Comparison of ENCODE assay signal across 14 cellular contexts in the genomic region with DNA sequence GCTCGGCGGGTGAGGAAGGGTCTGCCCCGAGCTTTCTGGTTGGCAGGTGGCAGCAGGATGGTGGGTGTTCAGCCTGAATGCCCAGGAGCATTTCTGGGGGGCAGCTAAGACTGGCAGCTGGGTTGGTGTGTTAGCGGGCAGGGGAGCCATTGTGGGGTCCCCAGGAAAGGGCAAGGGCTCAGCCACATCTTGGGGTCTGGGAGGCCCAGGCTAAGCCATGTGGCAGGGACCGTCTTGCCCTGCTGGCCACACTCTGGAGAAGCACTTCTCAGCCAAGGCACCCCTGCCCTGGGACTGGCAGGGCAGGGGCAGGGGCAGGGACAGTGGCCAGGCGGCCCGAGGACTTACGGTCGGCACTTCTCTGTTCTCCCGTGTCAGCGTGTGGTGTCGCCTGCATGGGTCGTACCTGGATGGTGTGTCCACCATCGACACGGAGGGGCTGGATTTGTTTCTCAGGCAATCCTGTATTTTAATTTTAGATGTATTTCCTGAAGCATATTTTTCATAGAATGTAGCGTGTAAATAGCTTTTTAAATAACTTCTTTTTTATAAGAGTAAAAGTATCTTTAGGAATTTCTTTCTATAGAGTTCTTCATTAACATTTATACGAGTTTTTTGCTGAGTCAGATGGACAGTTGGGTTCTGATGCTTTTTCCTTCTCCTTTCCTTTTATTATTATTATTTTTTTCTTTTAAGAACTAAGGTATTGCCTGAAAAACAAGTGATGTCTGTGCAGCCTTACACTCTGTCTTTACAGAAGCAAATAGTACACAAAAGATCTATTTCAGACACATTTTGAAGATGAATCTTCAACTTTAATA.
DNase-seq lines count a peak whose midpoint lies in the region; ATAC-seq and TF ChIP-seq lines count a peak whose summit lies in the region.
"Had no signal": no experiment of that assay in that cellular context is flagged by ENCODE, and none has a peak within 500 bp of the region (broad histone marks: within the 10 kb centered on the region; RNA-seq: fewer than 3 reads in every experiment).

No MANE protein-coding gene starts in this region.

- H3K4me3 ChIP-seq in mucosa of descending colon: no peak overlapping the region
- H3K4me3 ChIP-seq: HAP-1 had no signal

- no peak for ATAC-seq in mucosa of descending colon
- no peak for ATAC-seq in HG03025 (IDR thresholded peaks at IDR 0.05; ENCODE audit: low FRiP score, unreplicated experiment)
- no peak for ATAC-seq in HG03442 (IDR thresholded peaks at IDR 0.05; ENCODE audit: unreplicated experiment)
- ATAC-seq in HG03095 (IDR thresholded peaks at IDR 0.05; ENCODE audit: unreplicated experiment): no peak

- H3K9me3 ChIP-seq in mucosa of descending colon: no peaks in the 10 kb centered on the region
- H3K9me3 ChIP-seq: HAP-1 had no signal

- H3K36me3 ChIP-seq in mucosa of descending colon (ENCODE audit: low read depth): no peaks in the 10 kb centered on the region
- H3K36me3 ChIP-seq: HAP-1 had no signal

- peak; percentile 1 for DNase-seq in stimulated activated CD4-positive, alpha-beta T cell treated with anti-CD3 and anti-CD28 coated beads, Interleukin-1b, Interleukin-23, amount 100 ng/mL, for 48 hours
- no peak for DNase-seq in stimulated activated CD4-positive, alpha-beta T cell treated with anti-CD3 and anti-CD28 coated beads, Interleukin-12 subunit alpha, Interleukin-12 subunit beta, amount 100 ng/mL, for 4 hours
- DNase-seq in ecto neural progenitor cell (ENCODE audit: low spot score) (peak; percentile 32), mucosa of descending colon (peak; percentile 0 to 38 (median 16)), hepatic stellate cell (ENCODE audit: low spot score) (no peak)
- DNase-seq: central memory CD4-positive, alpha-beta T cell; hippocampal formation; NCI-H1417; NCI-H510A; stimulated activated CD4-positive, alpha-beta T cell treated with anti-CD3 and anti-CD28 coated beads, Interleukin-4, amount 100 ng/mL, for 4 hours had no signal

- intact Hi-C loops in mucosa of descending colon (cut with DNase I, micrococcal nuclease): no loop called here

- TF ChIP-seq CTCF in mucosa of descending colon (IDR thresholded peaks at IDR 0.05): no peak

- H3K4me1 ChIP-seq in mucosa of descending colon (ENCODE audit: low read depth): no peaks in the 10 kb centered on the region
- H3K4me1 ChIP-seq: HAP-1 had no signal

Comparison
In these comparisons a context has a peak if more than half of its experiments do, and no peak if none do; other contexts are left out.
1. DNase-seq: peak in stimulated activated CD4-positive, alpha-beta T cell treated with anti-CD3 and anti-CD28 coated beads, Interleukin-1b, Interleukin-23, amount 100 ng/mL, for 48 hours (single experiment), ecto neural progenitor cell (single experiment) and mucosa of descending colon (3 of 3); none in stimulated activated CD4-positive, alpha-beta T cell treated with anti-CD3 and anti-CD28 coated beads, Interleukin-12 subunit alpha, Interleukin-12 subunit beta, amount 100 ng/mL, for 4 hours (single experiment) and hepatic stellate cell (single experiment).